ENCODE assay signal across 17 cellular contexts in the genomic region with DNA sequence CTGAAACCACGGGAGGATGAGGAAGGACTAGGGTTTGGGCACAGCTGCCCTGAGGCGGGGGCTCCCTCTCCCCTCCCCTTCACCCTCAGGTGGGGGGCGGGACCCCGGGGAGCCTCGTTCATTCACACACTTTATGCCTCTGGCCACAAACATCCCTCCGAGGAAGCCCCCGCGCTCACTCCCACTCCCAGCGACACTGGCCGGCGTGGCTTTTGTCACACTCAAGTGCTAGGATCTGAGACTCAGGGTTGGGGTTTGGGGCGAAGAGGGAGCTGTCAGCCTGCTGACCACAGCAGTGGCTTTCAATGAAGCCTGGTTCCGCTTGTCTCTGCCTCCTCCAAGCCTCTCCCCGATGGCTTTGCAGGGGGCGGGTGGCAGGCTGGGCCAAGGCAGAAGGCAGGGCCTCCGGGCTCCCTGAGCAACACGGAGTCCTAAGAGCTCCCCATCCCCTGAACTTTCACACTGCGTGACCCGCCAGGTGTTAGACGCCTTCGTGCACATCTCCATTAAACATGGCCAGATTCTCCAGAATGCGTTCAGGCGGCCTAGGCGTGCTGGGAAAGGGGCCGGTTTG.
DNase-seq lines count a peak whose midpoint lies in the region; ATAC-seq, FAIRE-seq and TF ChIP-seq lines count a peak whose summit lies in the region.
"Had no signal": no experiment of that assay in that cellular context is flagged by ENCODE, and none has a peak within 500 bp of the region (broad histone marks: within the 10 kb centered on the region; RNA-seq: fewer than 3 reads in every experiment).

No MANE protein-coding gene starts in this region.

- H2AFZ ChIP-seq in K562 (ENCODE audit: low read depth, low read length) = no peak overlapping the region
- no peak overlapping the region for H2AFZ ChIP-seq in osteoblast (ENCODE audit: low read length)

- H3K9ac ChIP-seq in K562 (ENCODE audit: insufficient read depth in 1 of 2, low read depth in 2 of 2, low read length in 2 of 2) = no peak overlapping the region

- CTCF ChIA-PET in K562 (lab: Yijun Ruan, JAX; ENCODE audit: low intra/inter-chr PET ratio) = no interaction called here

- no peak for TF ChIP-seq POLR2A in K562 (conservative IDR thresholded peaks at IDR 0.05)

- POLR2A ChIA-PET in K562 (lab: Yijun Ruan, JAX) = no interaction called here

- no peak for FAIRE-seq in K562 (lab: Jason Lieb, UNC)
- FAIRE-seq: A204.1, H1, HepG2 had no signal

- intact Hi-C loops in K562 (cut with micrococcal nuclease) = no loop called here
- intact Hi-C loops in upper lobe of right lung (cut with DNase I) = no loop called here

- peak; percentile 55 for ATAC-seq in K562
- ATAC-seq in upper lobe of right lung = peak; percentile 24
- no peak for ATAC-seq in GM21529 (IDR thresholded peaks at IDR 0.05; ENCODE audit: unreplicated experiment)
- ATAC-seq: HepG2 had no signal

- no peak for TF ChIP-seq RAD21 in K562 (CRISPR knock-in tag; conservative IDR thresholded peaks at IDR 0.05 in 1 of 2, IDR thresholded peaks at IDR 0.05 in 1 of 2)

- no peak overlapping the region for H3K4me3 ChIP-seq in K562
- no peak overlapping the region for H3K4me3 ChIP-seq in osteoblast (ENCODE audit: insufficient read depth, low read length)
- no peak overlapping the region for H3K4me3 ChIP-seq in upper lobe of right lung
- H3K4me3 ChIP-seq: HAP-1 had no signal

- TF ChIP-seq EP300 in K562 (IDR thresholded peaks at IDR 0.05; ENCODE audit: low read length) = no peak

- H3K9me1 ChIP-seq in K562 (ENCODE audit: control insufficient read depth, insufficient read depth, low read length) = no peaks in the 10 kb centered on the region

- H4K20me1 ChIP-seq in K562 (replicated peaks; ENCODE audit: control insufficient read depth, insufficient read depth, low read length) (0 out of 2 replicates have a peak, but pooled peaks cover 5% of the 10 kb centered on the region), osteoblast (ENCODE audit: insufficient read depth, low read length) (no peaks in the 10 kb centered on the region)

- no peak overlapping the region for H3K4me2 ChIP-seq in K562 (ENCODE audit: insufficient read depth, low read length)
- H3K4me2 ChIP-seq in osteoblast (ENCODE audit: insufficient read depth, low read length) = no peak overlapping the region

- DNase-seq in MV-4-11 (lab: John Stamatoyannopoulos, UW) (peak; percentile 81), K562 (ENCODE audit: extremely low read depth in 1 of 4, low spot score in 3 of 4) (no peak), osteoblast (ENCODE audit: insufficient read length, low spot score, missing footprints) (peak; percentile 71), upper lobe of right lung (peak; percentile 41), T-helper 1 cell (no peak), NCI-H1694 (lab: John Stamatoyannopoulos, UW) (no peak)
- DNase-seq in activated CD4-positive, alpha-beta T cell treated with anti-CD3 and anti-CD28 coated beads, Interleukin-2, amount 50 U/mL, for 48 hours = no peak
- DNase-seq: ACHN; BE2C; CD4-positive, alpha-beta memory T cell; DMS79 treated with DMSO at 0.1 percent for 48 hours; GF-D8 had no signal

- peaks cover 16 to 33% of the 10 kb centered on the region in 2 experiments for H3K27me3 ChIP-seq in K562 (ENCODE audit: control insufficient read depth in 2 of 2, insufficient read depth in 2 of 2, low read length in 2 of 2)
- H3K27me3 ChIP-seq in osteoblast (ENCODE audit: insufficient read depth, low read length) = no peaks in the 10 kb centered on the region
- peaks cover 16% of the 10 kb centered on the region for H3K27me3 ChIP-seq in upper lobe of right lung
- H3K27me3 ChIP-seq: BE2C had no signal

- in situ Hi-C loops in K562 (cut with MboI) = no loop called here

- H3K9me3 ChIP-seq in K562 (replicated peaks; ENCODE audit: control insufficient read depth, insufficient read depth, low read depth, low read length) (peaks cover 2% of the 10 kb centered on the region), osteoblast (ENCODE audit: low read depth, low read length) (peaks cover 4% of the 10 kb centered on the region), upper lobe of right lung (no peaks in the 10 kb centered on the region)
- H3K9me3 ChIP-seq: BE2C, HAP-1 had no signal

- no peak for TF ChIP-seq CTCF in K562 (IDR thresholded peaks at IDR 0.05 in 2 of 3, conservative IDR thresholded peaks at IDR 0.05 in 1 of 3; ENCODE audit: insufficient read depth in 2 of 3, low read depth in 1 of 3, low read length in 3 of 3)
- no peak for TF ChIP-seq CTCF in osteoblast (IDR thresholded peaks at IDR 0.05; ENCODE audit: extremely low read depth, low read depth, low read length)
- no peak for TF ChIP-seq CTCF in upper lobe of right lung (IDR thresholded peaks at IDR 0.05)

- H3K36me3 ChIP-seq in K562 (ENCODE audit: control insufficient read depth, insufficient read depth, low read length) (no peaks in the 10 kb centered on the region), osteoblast (ENCODE audit: insufficient read depth, low read length) (no peaks in the 10 kb centered on the region), upper lobe of right lung (no peaks in the 10 kb centered on the region)
- H3K36me3 ChIP-seq: BE2C, HAP-1 had no signal

- WGBS in K562 (ENCODE audit: insufficient coverage, low coverage, missing lambda C conversion rate) = 2% methylated on average over 24 of the region's 25 CpGs

- no peaks in the 10 kb centered on the region for H3K4me1 ChIP-seq in K562 (replicated peaks in 1 of 2; ENCODE audit: control insufficient read depth in 2 of 2, insufficient read depth in 2 of 2, low read length in 2 of 2)
- no peaks in the 10 kb centered on the region for H3K4me1 ChIP-seq in osteoblast (ENCODE audit: insufficient read depth, low read length)
- no peaks in the 10 kb centered on the region for H3K4me1 ChIP-seq in upper lobe of right lung
- H3K4me1 ChIP-seq: BE2C, HAP-1 had no signal

- no TSS peak for BruUV-seq in K562 (replicated peaks; lab: Mats Ljungman, UMichigan)

- H3K79me2 ChIP-seq in K562 (ENCODE audit: control insufficient read depth, insufficient read depth, low read length) (no peaks in the 10 kb centered on the region), osteoblast (ENCODE audit: insufficient read depth, low read length) (no peaks in the 10 kb centered on the region)

- H3K27ac ChIP-seq in K562 (ENCODE audit: extremely low read depth, low read depth, low read length) (no peak overlapping the region), osteoblast (ENCODE audit: low read depth, low read length) (no peak overlapping the region), upper lobe of right lung (no peak overlapping the region)

TF ChIP-seq in K562, 482 proteins besides CTCF, POLR2A, EP300 and RAD21:
- TF ChIP-seq NCOA6 (IDR thresholded peaks at IDR 0.05) (no peak), ZNF165 (CRISPR knock-in tag; IDR thresholded peaks at IDR 0.05; ENCODE audit: borderline replicate concordance) (no peak)
- TF ChIP-seq, protein P1, sequence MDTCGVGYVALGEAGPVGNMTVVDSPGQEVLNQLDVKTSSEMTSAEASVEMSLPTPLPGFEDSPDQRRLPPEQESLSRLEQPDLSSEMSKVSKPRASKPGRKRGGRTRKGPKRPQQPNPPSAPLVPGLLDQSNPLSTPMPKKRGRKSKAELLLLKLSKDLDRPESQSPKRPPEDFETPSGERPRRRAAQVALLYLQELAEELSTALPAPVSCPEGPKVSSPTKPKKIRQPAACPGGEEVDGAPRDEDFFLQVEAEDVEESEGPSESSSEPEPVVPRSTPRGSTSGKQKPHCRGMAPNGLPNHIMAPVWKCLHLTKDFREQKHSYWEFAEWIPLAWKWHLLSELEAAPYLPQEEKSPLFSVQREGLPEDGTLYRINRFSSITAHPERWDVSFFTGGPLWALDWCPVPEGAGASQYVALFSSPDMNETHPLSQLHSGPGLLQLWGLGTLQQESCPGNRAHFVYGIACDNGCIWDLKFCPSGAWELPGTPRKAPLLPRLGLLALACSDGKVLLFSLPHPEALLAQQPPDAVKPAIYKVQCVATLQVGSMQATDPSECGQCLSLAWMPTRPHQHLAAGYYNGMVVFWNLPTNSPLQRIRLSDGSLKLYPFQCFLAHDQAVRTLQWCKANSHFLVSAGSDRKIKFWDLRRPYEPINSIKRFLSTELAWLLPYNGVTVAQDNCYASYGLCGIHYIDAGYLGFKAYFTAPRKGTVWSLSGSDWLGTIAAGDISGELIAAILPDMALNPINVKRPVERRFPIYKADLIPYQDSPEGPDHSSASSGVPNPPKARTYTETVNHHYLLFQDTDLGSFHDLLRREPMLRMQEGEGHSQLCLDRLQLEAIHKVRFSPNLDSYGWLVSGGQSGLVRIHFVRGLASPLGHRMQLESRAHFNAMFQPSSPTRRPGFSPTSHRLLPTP (IDR thresholded peaks at IDR 0.05; ENCODE audit: borderline replicate concordance, extremely low read depth, insufficient read length) = no peak

Comparison
In these comparisons a context has a peak if more than half of its experiments do, and no peak if none do; other contexts are left out.
1. DNase-seq: peak in MV-4-11 (single experiment), osteoblast (single experiment) and upper lobe of right lung (single experiment); none in K562 (0 of 4), T-helper 1 cell (0 of 5), activated CD4-positive, alpha-beta T cell treated with anti-CD3 and anti-CD28 coated beads, Interleukin-2, amount 50 U/mL, for 48 hours (0 of 2) and NCI-H1694 (single experiment).